11 cellular contexts compared by ENCODE assay signal in the genomic region with DNA sequence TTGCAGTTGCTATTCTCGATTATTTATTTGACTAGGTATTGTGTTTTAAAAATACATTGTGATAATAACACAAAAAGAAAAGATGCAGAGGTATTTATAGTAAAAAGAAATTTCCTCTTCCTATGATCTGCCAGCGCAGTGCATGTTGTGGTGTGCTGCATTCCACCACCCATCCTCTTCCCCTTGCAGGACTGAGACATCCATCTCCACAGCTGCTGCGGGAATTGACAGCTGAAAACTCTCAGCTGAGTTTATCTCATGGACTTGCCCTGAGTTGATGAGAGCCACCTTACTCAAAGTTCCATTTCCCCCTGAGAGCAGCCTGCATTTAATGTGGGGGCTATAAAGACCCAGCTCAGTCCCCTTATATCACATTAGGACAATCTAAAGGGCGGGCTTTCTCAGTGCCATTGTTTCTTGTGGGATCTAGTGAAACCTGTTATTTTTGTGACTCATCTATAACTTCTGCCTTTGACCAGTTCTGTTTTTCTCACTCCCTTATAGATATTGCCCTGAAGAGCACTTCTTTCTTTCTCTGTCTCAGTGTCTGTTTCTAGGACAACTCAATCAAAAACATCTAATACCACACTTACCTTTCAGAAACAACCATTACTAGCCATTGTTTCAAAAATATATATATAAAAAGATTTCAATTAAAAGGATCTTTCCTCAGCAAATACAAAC.
DNase-seq lines count a peak whose midpoint lies in the region; ATAC-seq lines count a peak whose summit lies in the region.
"Had no signal": no experiment of that assay in that cellular context is flagged by ENCODE, and none has a peak within 500 bp of the region (broad histone marks: within the 10 kb centered on the region; RNA-seq: fewer than 3 reads in every experiment).

No MANE protein-coding gene starts in this region.

- intact Hi-C loops in sciatic nerve (cut with DNase I), result loop anchor here (5.0 kb wide), 1 partner anchor 1402 kb away; no protein-coding TSS in a partner anchor

- peak; percentile 18 for DNase-seq in RPMI8226
- no peak for DNase-seq in sciatic nerve (ENCODE audit: low spot score)
- no peak for DNase-seq in NCI-H446 (lab: John Stamatoyannopoulos, UW)
- no peak for DNase-seq in SHP77 treated with DMSO at 0.1 percent for 48 hours (lab: John Stamatoyannopoulos, UW)
- DNase-seq in cerebellar cortex (ENCODE audit: low spot score), result no peak
- DNase-seq: activated B cell treated with CpG ODN at 0.5 μM for 24 hours, DMS79, IMR-90, naive B cell had no signal

- peak; percentile 97 for ATAC-seq in GM19463 (IDR thresholded peaks at IDR 0.05; ENCODE audit: unreplicated experiment)
- ATAC-seq in HG03025 (IDR thresholded peaks at IDR 0.05; ENCODE audit: low FRiP score, unreplicated experiment), result peak; percentile 69
- ATAC-seq in sciatic nerve, result peak; percentile 60
